ENCODE assay signal across 6 cellular contexts in genomic region chr3:40477671-40478070, GRCh38. TPM values are rescaled to one million over a fixed set of nuclear protein-coding genes. Genes with fewer than 3 reads are reported as not detected.
DNase-seq lines count a peak whose midpoint lies in the region; ATAC-seq and TF ChIP-seq lines count a peak whose summit lies in the region.

No MANE protein-coding gene starts in this region.

- no peaks in the 10 kb centered on the region for H4K20me1 ChIP-seq in Loucy (ENCODE audit: insufficient read depth, low read length, poor library complexity, severe bottlenecking)

- peaks cover 17% of the 10 kb centered on the region for H3K4me1 Mint-ChIP-seq in dendritic cell treated with granulocyte-macrophage colony-stimulating factor and Interleukin-4, amounts not matched to agents 40 ng/mL and 50 ng/mL, for 4 days (ENCODE audit: low read depth)

- H3K9me2 ChIP-seq in Loucy (replicated peaks; ENCODE audit: low read depth, low read length) = no peaks in the 10 kb centered on the region

- H3K4me1 ChIP-seq in Loucy (ENCODE audit: insufficient read depth, low read length, poor library complexity, severe bottlenecking) (peaks cover 21% of the 10 kb centered on the region), prostate gland (replicated peaks) (no peaks in the 10 kb centered on the region)

- peak overlapping the region; percentile 96 for H3K4me3 ChIP-seq in Loucy (ENCODE audit: low read length, poor library complexity, severe bottlenecking)
- H3K4me3 ChIP-seq in prostate gland = peak overlapping the region; percentile 55 to 67

- peak overlapping the region; percentile 94 for H2AFZ ChIP-seq in Loucy (ENCODE audit: low read length)

- 44% methylated on average over 4 of the region's 4 CpGs for WGBS in prostate gland

- no peaks in the 10 kb centered on the region for H3K27me3 Mint-ChIP-seq in dendritic cell treated with granulocyte-macrophage colony-stimulating factor and Interleukin-4, amounts not matched to agents 40 ng/mL and 50 ng/mL, for 4 days

- intact Hi-C loops in dendritic cell treated with granulocyte-macrophage colony-stimulating factor and Interleukin-4, amounts not matched to agents 40 ng/mL and 50 ng/mL, for 4 days (cut with micrococcal nuclease) = loop anchor here (1.0 to 10.0 kb wide), 4 partner anchors 21 to 727 kb away; partner anchors contain the start of genes RPL14 and ZNF621
- intact Hi-C loops in prostate gland (cut with DNase I) = no loop called here

- H3K4me3 Mint-ChIP-seq in dendritic cell treated with granulocyte-macrophage colony-stimulating factor and Interleukin-4, amounts not matched to agents 40 ng/mL and 50 ng/mL, for 4 days = peak overlapping the region; percentile 95

- H3K27me3 ChIP-seq in Loucy (ENCODE audit: insufficient read depth, low read length, poor library complexity, severe bottlenecking) (no peaks in the 10 kb centered on the region), prostate gland (replicated peaks; ENCODE audit: insufficient read depth) (no peaks in the 10 kb centered on the region)

- H3K27ac ChIP-seq in prostate gland = no peak overlapping the region

- TF ChIP-seq POLR2A in prostate gland (IDR thresholded peaks at IDR 0.05) = no peak

- TF ChIP-seq CTCF in Loucy (conservative IDR thresholded peaks at IDR 0.05; ENCODE audit: low read length) (no peak), prostate gland (IDR thresholded peaks at IDR 0.05) (no peak)

- H3K9ac ChIP-seq in Loucy (ENCODE audit: low read depth, low read length, poor library complexity, severe bottlenecking) = peak overlapping the region; percentile 92

- DNase-seq in prostate gland (ENCODE audit: low spot score) = no peak

- H3K79me2 ChIP-seq in Loucy (ENCODE audit: insufficient read depth, low read length) = peaks cover 10% of the 10 kb centered on the region

- no peaks in the 10 kb centered on the region for H3K9me3 ChIP-seq in Loucy (ENCODE audit: insufficient read depth, low read depth, low read length)
- no peaks in the 10 kb centered on the region for H3K9me3 ChIP-seq in prostate gland

- peak overlapping the region; percentile 99 for H3K27ac Mint-ChIP-seq in dendritic cell treated with granulocyte-macrophage colony-stimulating factor and Interleukin-4, amounts not matched to agents 40 ng/mL and 50 ng/mL, for 4 days

- H3K9me3 Mint-ChIP-seq in dendritic cell treated with granulocyte-macrophage colony-stimulating factor and Interleukin-4, amounts not matched to agents 40 ng/mL and 50 ng/mL, for 4 days = no peaks in the 10 kb centered on the region

- H3F3A ChIP-seq in Loucy (ENCODE audit: low read depth) = no peaks in the 10 kb centered on the region

- peak overlapping the region; percentile 99 for H3K4me2 ChIP-seq in Loucy (ENCODE audit: low read depth, low read length, poor library complexity, severe bottlenecking)

- peaks cover 60% of the 10 kb centered on the region for H3K36me3 Mint-ChIP-seq in dendritic cell treated with granulocyte-macrophage colony-stimulating factor and Interleukin-4, amounts not matched to agents 40 ng/mL and 50 ng/mL, for 4 days (ENCODE audit: low read depth)

- ATAC-seq in HG03432 (IDR thresholded peaks at IDR 0.05; ENCODE audit: unreplicated experiment) = no peak
- ATAC-seq in HG03159 (IDR thresholded peaks at IDR 0.05; ENCODE audit: unreplicated experiment) = no peak
- ATAC-seq in GM18873 (IDR thresholded peaks at IDR 0.05; ENCODE audit: low FRiP score, unreplicated experiment) = no peak

- H3K36me3 ChIP-seq in Loucy (ENCODE audit: insufficient read depth, low read length) (no peaks in the 10 kb centered on the region), prostate gland (no peaks in the 10 kb centered on the region)

RNA-seq across cellular contexts. Expression of gene ZNF619, which starts 0.7 kb away (rescaled TPM):
- total RNA-seq in prostate gland = 1 to 10 TPM; 6.9 to 8.8 TPM

RNA-seq across cellular contexts. Expression of gene RPL14, which starts 20.5 kb away (rescaled TPM):
- total RNA-seq in prostate gland = 100 to 1,000 TPM; 267 to 422 TPM

RNA-seq across cellular contexts. Expression of gene ZNF620, which starts 28.2 kb away (rescaled TPM):
- 1 to 10 TPM; 4.0 to 4.3 TPM for total RNA-seq in prostate gland

RNA-seq across cellular contexts. Expression of gene ZNF621, which starts 47.1 kb away (rescaled TPM):
- 10 to 100 TPM; 15.8 to 23.6 TPM for total RNA-seq in prostate gland
